In genomic region chr20:57450931-57451330, GRCh38 we compare ENCODE assay signal across 11 cellular contexts. TPM values are rescaled to one million over a fixed set of nuclear protein-coding genes. Genes with fewer than 3 reads are reported as not detected.
DNase-seq lines count a peak whose midpoint lies in the region; ATAC-seq, FAIRE-seq and TF ChIP-seq lines count a peak whose summit lies in the region.
"Had no signal": no experiment of that assay in that cellular context is flagged by ENCODE, and none has a peak within 500 bp of the region (broad histone marks: within the 10 kb centered on the region; RNA-seq: fewer than 3 reads in every experiment).

No MANE protein-coding gene starts in this region.

- no peak for DNase-seq in right atrium auricular region (ENCODE audit: low spot score)
- no peak for DNase-seq in left ventricle myocardium superior
- no peak for DNase-seq in GM12878 (ENCODE audit: low read depth, low spot score)
- no peak for DNase-seq in caudate nucleus (lab: John Stamatoyannopoulos, UW)
- DNase-seq in uterus = no peak
- no peak for DNase-seq in WERI-Rb-1
- DNase-seq: activated CD4-positive, CD25-positive, alpha-beta regulatory T cell treated with anti-CD3 and anti-CD28 coated beads, Interleukin-2, amount 50 U/mL, for 72 hours; PC-9 had no signal

- TF ChIP-seq EP300 in GM12878 (IDR thresholded peaks at IDR 0.05; ENCODE audit: borderline replicate concordance in 1 of 2, control insufficient read depth in 1 of 2, low read depth in 2 of 2, low read length in 2 of 2) = no peak

- POLR2A ChIA-PET in GM12878 (lab: Charles Lee) = interaction anchor here (0.8 to 1.6 kb wide), 2 partner anchors 19 to 43 kb away, joined by 3 to 4 read pairs; no protein-coding TSS in a partner anchor

- H3K79me2 ChIP-seq in GM12878 (ENCODE audit: control insufficient read depth, insufficient read depth, low read length) = no peaks in the 10 kb centered on the region

- H3K27ac ChIP-seq in right atrium auricular region (peak overlapping the region; percentile 5 to 63), GM12878 (ENCODE audit: control insufficient read depth, insufficient read depth) (peak overlapping the region; percentile 49), stomach smooth muscle (ENCODE audit: low read length) (peak overlapping the region; percentile 55), caudate nucleus (ENCODE audit: low read depth, low read length) (no peak overlapping the region), uterus (no peak overlapping the region), WERI-Rb-1 (no peak overlapping the region)
- H3K27ac ChIP-seq: PC-9 had no signal

- H2AFZ ChIP-seq in GM12878 (ENCODE audit: control insufficient read depth, low read depth, low read length) = peak overlapping the region; percentile 12; the same call in 1 of the 2 replicates
- H2AFZ ChIP-seq: PC-9 had no signal

- intact Hi-C loops in left ventricle myocardium superior (cut with micrococcal nuclease) (no loop called here), GM12878 (cut with micrococcal nuclease; ENCODE audit: unreplicated experiment) (no loop called here), uterus (cut with DNase I; ENCODE audit: low total_unique reads) (no loop called here)

- RAD21 ChIA-PET in GM12878 (lab: Charles Lee; ENCODE audit: unreplicated experiment) = interaction anchor here (0.6 to 1.8 kb wide), 4 partner anchors 10 to 58 kb away, joined by 3 to 8 read pairs (median 4); no protein-coding TSS in a partner anchor

- FAIRE-seq in GM12878 (lab: Jason Lieb, UNC) = no peak

- TF ChIP-seq CTCF in right atrium auricular region (IDR thresholded peaks at IDR 0.05) (no peak), GM12878 (IDR thresholded peaks at IDR 0.05 in 2 of 3, conservative IDR thresholded peaks at IDR 0.05 in 1 of 3; ENCODE audit: control insufficient read depth in 2 of 3, extremely low read depth in 1 of 3, insufficient read depth in 1 of 3, low read depth in 3 of 3, low read length in 3 of 3) (no peak), uterus (IDR thresholded peaks at IDR 0.05) (no peak), WERI-Rb-1 (IDR thresholded peaks at IDR 0.05; ENCODE audit: low read depth, low read length) (no peak)

- TF ChIP-seq POLR2A in GM12878 (IDR thresholded peaks at IDR 0.05; ENCODE audit: low read depth, low read length) = no peak
- no peak for TF ChIP-seq POLR2A in uterus (IDR thresholded peaks at IDR 0.05)

- H3K36me3 ChIP-seq in right atrium auricular region (no peaks in the 10 kb centered on the region), GM12878 (ENCODE audit: control insufficient read depth in 2 of 2, insufficient read depth in 2 of 2, low read length in 1 of 2) (no peaks in the 10 kb centered on the region), stomach smooth muscle (ENCODE audit: control insufficient read depth in 2 of 2, insufficient read depth in 2 of 2, low read length in 2 of 2) (no peaks in the 10 kb centered on the region), uterus (no peaks in the 10 kb centered on the region), WERI-Rb-1 (no peaks in the 10 kb centered on the region)

- no peak overlapping the region for H3K4me3 ChIP-seq in right atrium auricular region
- peak overlapping the region; percentile 39; the same call in 1 of the 2 replicates for H3K4me3 ChIP-seq in GM12878
- peak overlapping the region in 1 of 2 donors; percentile 8 for H3K4me3 ChIP-seq in stomach smooth muscle (ENCODE audit: low read length in 2 of 2)
- no peak overlapping the region for H3K4me3 ChIP-seq in uterus
- no peak overlapping the region for H3K4me3 ChIP-seq in WERI-Rb-1 (ENCODE audit: low read depth, low read length)
- H3K4me3 ChIP-seq: PC-9 had no signal

- H3K9ac ChIP-seq in GM12878 (ENCODE audit: control insufficient read depth, insufficient read depth, low read length) = peak overlapping the region; percentile 1
- no peak overlapping the region for H3K9ac ChIP-seq in stomach smooth muscle (ENCODE audit: low read length in 2 of 2)

- H4K20me1 ChIP-seq in GM12878 (ENCODE audit: control insufficient read depth, insufficient read depth) = no peaks in the 10 kb centered on the region

- H3K27me3 ChIP-seq in right atrium auricular region = no peaks in the 10 kb centered on the region
- no peaks in the 10 kb centered on the region for H3K27me3 ChIP-seq in GM12878 (replicated peaks in 1 of 2; ENCODE audit: control insufficient read depth in 2 of 2, insufficient read depth in 2 of 2, low read length in 1 of 2)
- no peaks in the 10 kb centered on the region for H3K27me3 ChIP-seq in stomach smooth muscle (ENCODE audit: control insufficient read depth in 1 of 2, insufficient read depth in 2 of 2, low read length in 2 of 2)
- no peaks in the 10 kb centered on the region for H3K27me3 ChIP-seq in uterus
- H3K27me3 ChIP-seq in WERI-Rb-1 (ENCODE audit: insufficient read depth, low read depth, severe bottlenecking) = no peaks in the 10 kb centered on the region

- ATAC-seq in left ventricle myocardium superior (no peak), HG03108 (IDR thresholded peaks at IDR 0.05; ENCODE audit: unreplicated experiment) (peak; percentile 41), GM12878 (peak; percentile 67)
- ATAC-seq: HCT116 had no signal

- H3K9me3 ChIP-seq in right atrium auricular region (peaks cover 0 to 7% of the 10 kb centered on the region in 2 donors), GM12878 (replicated peaks; ENCODE audit: control insufficient read depth, insufficient read depth, low read length) (no peaks in the 10 kb centered on the region; the same call in 1 of the 3 replicates), stomach smooth muscle (ENCODE audit: control insufficient read depth in 2 of 2, low read length in 2 of 2) (peaks cover 3 to 10% of the 10 kb centered on the region in 2 donors), uterus (no peaks in the 10 kb centered on the region), WERI-Rb-1 (ENCODE audit: severe bottlenecking) (peaks cover 1% of the 10 kb centered on the region)

- no TSS peak for BruUV-seq in GM12878 (replicated peaks; lab: Mats Ljungman, UMichigan)

- no peak for TF ChIP-seq RAD21 in GM12878 (IDR thresholded peaks at IDR 0.05; ENCODE audit: insufficient read depth, low read depth, low read length)

- in situ Hi-C loops in GM12878 (cut with MboI) = no loop called here

- H3K4me2 ChIP-seq in GM12878 (ENCODE audit: control insufficient read depth, insufficient read depth) = peak overlapping the region; percentile 86
- H3K4me2 ChIP-seq: PC-9 had no signal

- SMC1A ChIA-PET in GM12878 (lab: Charles Lee; ENCODE audit: uncharacterized antibody, unreplicated experiment) = interaction anchor here (0.6 to 1.1 kb wide), 3 partner anchors 19 to 533 kb away, joined by 3 to 4 read pairs (median 3); no protein-coding TSS in a partner anchor

- WGBS in GM12878 (ENCODE audit: insufficient coverage, insufficient replicate concordance, low lambda C conversion rate, missing lambda C conversion rate) = 44% methylated on average over 13 of the region's 13 CpGs

- H3K4me1 ChIP-seq in right atrium auricular region = peaks cover 0 to 30% of the 10 kb centered on the region in 2 donors
- peaks cover 27% of the 10 kb centered on the region for H3K4me1 ChIP-seq in GM12878 (ENCODE audit: control insufficient read depth, insufficient read depth, low read length)
- H3K4me1 ChIP-seq in stomach smooth muscle (ENCODE audit: control insufficient read depth, insufficient read depth, low read length) = peaks cover 36% of the 10 kb centered on the region
- H3K4me1 ChIP-seq in uterus = no peaks in the 10 kb centered on the region

- CTCF ChIA-PET in GM12878 (lab: Yijun Ruan, JAX) = interaction anchor here (1.1 to 2.5 kb wide), 4 partner anchors 15 to 71 kb away, joined by 3 to 8 read pairs (median 6); no protein-coding TSS in a partner anchor

TF ChIP-seq in GM12878, 131 proteins besides CTCF, POLR2A, EP300 and RAD21 (continues in another document):
- 0 out of 2 replicates have a peak, but pooled peaks have one; percentile 8 for TF ChIP-seq MTA3 (IDR thresholded peaks at IDR 0.05; ENCODE audit: borderline replicate concordance, low read length)
- TF ChIP-seq EGR1 (IDR thresholded peaks at IDR 0.05; ENCODE audit: borderline replicate concordance in 1 of 2, low read depth in 2 of 2, low read length in 2 of 2) = no peak
- no peak for TF ChIP-seq KDM1A (IDR thresholded peaks at IDR 0.05; ENCODE audit: borderline replicate concordance)
- TF ChIP-seq BHLHE40 (IDR thresholded peaks at IDR 0.05; ENCODE audit: borderline replicate concordance in 1 of 2, low read depth in 2 of 2, low read length in 1 of 2) = peak in 1 of 2 experiments; percentile 42; a peak in 1 of 4 replicates
- TF ChIP-seq MTA2 (IDR thresholded peaks at IDR 0.05; ENCODE audit: low read depth) = 0 out of 2 replicates have a peak, but pooled peaks have one; percentile 0
- TF ChIP-seq DPF2 (IDR thresholded peaks at IDR 0.05) = no peak

RNA-seq across cellular contexts. Expression of gene RBM38, which starts 59.7 kb away (rescaled TPM):
- 100 to 1,000 TPM; 127 to 151 TPM for total RNA-seq in right atrium auricular region
- total RNA-seq in left ventricle myocardium superior = 89.3 TPM
- 58.6 and 73.2 TPM in 2 replicates for total RNA-seq in GM12878 (2013; cell fraction: nucleolus; rRNA removed)
- total RNA-seq in GM12878 (2014; rRNA removed) = 68.6 and 79.7 TPM in 2 replicates
- total RNA-seq in GM12878 (2014; rRNA removed; fragmentation: Illumina TruSeq; extraction: Trizol) = 23.2 and 27.5 TPM in 2 replicates
- total RNA-seq in GM12878 (2021) = 102 and 104 TPM in 2 replicates
- polyA plus RNA-seq in GM12878 (2011; ENCODE audit: low read depth) = 37.7 TPM
- 29.9 and 57.3 TPM in 2 replicates for polyA plus RNA-seq in GM12878 (2011; rRNA removed)
- 90.6 and 104 TPM in 2 replicates for polyA plus RNA-seq in GM12878 (2011; cell fraction: cytosol; rRNA removed)
- 86.7 and 88.5 TPM in 2 replicates for polyA plus RNA-seq in GM12878 (2011; cell fraction: nucleus; rRNA removed)
- 96.5 and 121 TPM in 2 replicates for polyA plus RNA-seq in GM12878 (2012)
- 4.3 and 22.9 TPM in 2 replicates for polyA plus RNA-seq in GM12878 (2014; fragmentation: Illumina TruSeq; extraction: Trizol)
- 1 to 10 TPM in 1 of 2 experiments, under 1 TPM in 1; 0.32 to 1.3 TPM for polyA plus RNA-seq in GM12878 (2014; fragmentation: Nextera tagmentation; extraction: Ambion mirVana)
- 118 and 127 TPM in 2 replicates for polyA plus RNA-seq in GM12878 (2014; rRNA removed)
- 10 to 100 TPM; 10.4 to 13.2 TPM for polyA plus RNA-seq in GM12878 (2016; fragmentation: Nextera tagmentation; extraction: Ambion mirVana)
- 24.3 and 61.6 TPM in 2 replicates for polyA minus RNA-seq in GM12878 (2011; rRNA and poly(A)+ RNA removed)
- polyA minus RNA-seq in GM12878 (2011; cell fraction: cytosol; rRNA and poly(A)+ RNA removed) = 39.3 and 39.8 TPM in 2 replicates
- polyA minus RNA-seq in GM12878 (2011; cell fraction: nucleus; rRNA and poly(A)+ RNA removed) = 16.6 and 21.1 TPM in 2 replicates
- 10 to 100 TPM in 2 of 4 donors, 1 to 10 TPM in 2; 1.2 to 48.6 (median 8.8) TPM for total RNA-seq in uterus

Comparison
In these comparisons a context has a peak if more than half of its experiments do, and no peak if none do; other contexts are left out.
1. H3K27ac ChIP-seq: peak in right atrium auricular region (2 of 2), GM12878 (single experiment) and stomach smooth muscle (single experiment); none in caudate nucleus (single experiment), uterus (0 of 2) and WERI-Rb-1 (single experiment).